In the genomic region with DNA sequence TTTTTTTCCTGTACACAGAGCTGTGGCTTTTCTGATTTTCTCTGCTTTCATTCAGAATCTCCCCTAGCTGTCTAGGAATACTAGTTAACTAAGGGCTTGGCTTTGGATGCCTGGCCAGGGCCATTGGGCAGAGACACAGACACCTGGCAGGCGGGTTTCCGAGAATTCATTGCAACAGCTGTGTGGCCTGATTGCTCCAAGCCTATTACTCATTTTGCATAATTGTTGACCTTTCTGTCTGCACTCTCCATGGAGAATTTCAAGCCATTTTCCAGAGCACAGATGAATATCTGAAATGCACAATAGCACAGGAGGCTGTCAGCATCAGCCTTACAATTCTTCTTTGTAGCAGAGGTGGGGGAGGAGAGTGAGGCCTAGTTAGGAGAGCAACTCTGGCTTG, we compare ENCODE assay signal across 20 cellular contexts.
DNase-seq lines count a peak whose midpoint lies in the region; ATAC-seq and TF ChIP-seq lines count a peak whose summit lies in the region.
"Had no signal": no experiment of that assay in that cellular context is flagged by ENCODE, and none has a peak within 500 bp of the region (broad histone marks: within the 10 kb centered on the region; RNA-seq: fewer than 3 reads in every experiment).

No MANE protein-coding gene starts in this region.

- H3K27me3 Mint-ChIP-seq in naive thymus-derived CD4-positive, alpha-beta T cell: peaks cover 0 to 6% (median 3%) of the 10 kb centered on the region in 5 donors
- H3K27me3 Mint-ChIP-seq: activated naive CD4-positive, alpha-beta T cell treated with anti-CD3 and anti-CD28 coated beads, Interleukin-2, amount 10 ng/mL, durations not matched to agents 7 days and 5 days; effector memory CD8-positive, alpha-beta T cell; type B pancreatic cell had no signal

- TF ChIP-seq CTCF in colonic mucosa (IDR thresholded peaks at IDR 0.05): no peak

- no peak overlapping the region for H3K4me3 Mint-ChIP-seq in naive thymus-derived CD4-positive, alpha-beta T cell
- H3K4me3 Mint-ChIP-seq: activated naive CD4-positive, alpha-beta T cell treated with anti-CD3 and anti-CD28 coated beads, Interleukin-2, amount 10 ng/mL, durations not matched to agents 7 days and 5 days; activated T-cell treated with anti-CD3 and anti-CD28 coated beads, Interleukin-2, amount 50 U/mL, for 4 hours; effector memory CD8-positive, alpha-beta T cell; type B pancreatic cell had no signal

- H3K4me1 ChIP-seq in colonic mucosa: peaks cover 3% of the 10 kb centered on the region
- H3K4me1 ChIP-seq in naive thymus-derived CD4-positive, alpha-beta T cell (ENCODE audit: control insufficient read depth in 2 of 2, insufficient read depth in 2 of 2, low read length in 2 of 2): no peaks in the 10 kb centered on the region
- H3K4me1 ChIP-seq: esophagus squamous epithelium, Peyer's patch, stomach had no signal

- H3K9me3 ChIP-seq in colonic mucosa: no peaks in the 10 kb centered on the region
- H3K9me3 ChIP-seq in naive thymus-derived CD4-positive, alpha-beta T cell (ENCODE audit: control insufficient read depth in 2 of 3, low read length in 3 of 3): no peaks in the 10 kb centered on the region
- H3K9me3 ChIP-seq: esophagus squamous epithelium, Peyer's patch, stomach had no signal

- no peak overlapping the region for H3K9ac ChIP-seq in colonic mucosa (ENCODE audit: low read depth in 2 of 2, low read length in 2 of 2)

- no peak overlapping the region for H3K27ac ChIP-seq in colonic mucosa
- no peak overlapping the region for H3K27ac ChIP-seq in naive thymus-derived CD4-positive, alpha-beta T cell (ENCODE audit: low read depth, low read length)
- H3K27ac ChIP-seq: esophagus squamous epithelium, Peyer's patch, stomach had no signal

- no peaks in the 10 kb centered on the region for H3K27me3 ChIP-seq in colonic mucosa
- no peaks in the 10 kb centered on the region for H3K27me3 ChIP-seq in naive thymus-derived CD4-positive, alpha-beta T cell (ENCODE audit: control insufficient read depth in 2 of 2, insufficient read depth in 2 of 2, low read length in 2 of 2)
- H3K27me3 ChIP-seq: esophagus squamous epithelium, Peyer's patch, stomach had no signal

- intact Hi-C loops in colonic mucosa (cut with DNase I): no loop called here
- intact Hi-C loops in naive thymus-derived CD4-positive, alpha-beta T cell (cut with micrococcal nuclease): no loop called here

- no peaks in the 10 kb centered on the region for H3K4me1 Mint-ChIP-seq in naive thymus-derived CD4-positive, alpha-beta T cell
- H3K4me1 Mint-ChIP-seq: activated naive CD4-positive, alpha-beta T cell treated with anti-CD3 and anti-CD28 coated beads, Interleukin-2, amount 10 ng/mL, durations not matched to agents 7 days and 5 days had no signal

- no peak overlapping the region for H3K27ac Mint-ChIP-seq in naive thymus-derived CD4-positive, alpha-beta T cell
- H3K27ac Mint-ChIP-seq: activated naive CD4-positive, alpha-beta T cell treated with anti-CD3 and anti-CD28 coated beads, Interleukin-2, amount 10 ng/mL, durations not matched to agents 7 days and 5 days; effector memory CD8-positive, alpha-beta T cell; type B pancreatic cell had no signal

- DNase-seq in NCI-H1105 treated with DMSO at 0.1 percent for 48 hours (lab: John Stamatoyannopoulos, UW) (peak; percentile 71), NCI-H69 (lab: John Stamatoyannopoulos, UW) (peak; percentile 98), colonic mucosa (peak; percentile 67), mucosa of gallbladder (ENCODE audit: low spot score) (peak; percentile 12), NCI-H2227 (lab: John Stamatoyannopoulos, UW; ENCODE audit: unreplicated experiment) (no peak)
- no peak for DNase-seq in naive thymus-derived CD4-positive, alpha-beta T cell
- DNase-seq: activated CD4-positive, CD25-positive, alpha-beta regulatory T cell treated with anti-CD3 and anti-CD28 coated beads, Interleukin-2, amount 50 U/mL, for 72 hours; activated naive CD4-positive, alpha-beta T cell treated with anti-CD3 and anti-CD28 coated beads, Interleukin-2, amount 10 ng/mL, durations not matched to agents 7 days and 5 days; activated T-cell treated with anti-CD3 and anti-CD28 coated beads, Interleukin-2, amount 50 U/mL, for 4 hours; AML-193; aorta; effector memory CD8-positive, alpha-beta T cell; esophagus squamous epithelium; KG1; MV-4-11; stimulated activated CD4-positive, alpha-beta T cell treated with anti-CD3 and anti-CD28 coated beads, Interleukin-12 subunit alpha, Interleukin-12 subunit beta, amount 100 ng/mL, for 4 hours; stomach had no signal

- ATAC-seq in naive thymus-derived CD4-positive, alpha-beta T cell: no peak
- ATAC-seq in HG02870 (IDR thresholded peaks at IDR 0.05; ENCODE audit: unreplicated experiment): no peak
- ATAC-seq: activated T-cell treated with anti-CD3 and anti-CD28 coated beads, Interleukin-2, amount 50 U/mL, for 4 hours; effector memory CD8-positive, alpha-beta T cell had no signal

- no peaks in the 10 kb centered on the region for H3K36me3 Mint-ChIP-seq in naive thymus-derived CD4-positive, alpha-beta T cell
- H3K36me3 Mint-ChIP-seq: activated naive CD4-positive, alpha-beta T cell treated with anti-CD3 and anti-CD28 coated beads, Interleukin-2, amount 10 ng/mL, durations not matched to agents 7 days and 5 days; type B pancreatic cell had no signal

- H3K4me3 ChIP-seq in colonic mucosa: no peak overlapping the region
- H3K4me3 ChIP-seq in naive thymus-derived CD4-positive, alpha-beta T cell (ENCODE audit: low read length): no peak overlapping the region
- H3K4me3 ChIP-seq: esophagus squamous epithelium, Peyer's patch, stomach had no signal

- POLR2A ChIA-PET in naive thymus-derived CD4-positive, alpha-beta T cell (lab: Charles Lee): no interaction called here

- CTCF ChIA-PET in naive thymus-derived CD4-positive, alpha-beta T cell (lab: Charles Lee): no interaction called here

- no peaks in the 10 kb centered on the region for H3K36me3 ChIP-seq in colonic mucosa
- no peaks in the 10 kb centered on the region for H3K36me3 ChIP-seq in naive thymus-derived CD4-positive, alpha-beta T cell (ENCODE audit: control insufficient read depth in 2 of 3, insufficient read depth in 3 of 3, low read length in 3 of 3)
- H3K36me3 ChIP-seq: esophagus squamous epithelium, Peyer's patch, stomach had no signal

- peaks cover 0 to 3% (median 0%) of the 10 kb centered on the region in 11 donors for H3K9me3 Mint-ChIP-seq in naive thymus-derived CD4-positive, alpha-beta T cell
- H3K9me3 Mint-ChIP-seq: activated naive CD4-positive, alpha-beta T cell treated with anti-CD3 and anti-CD28 coated beads, Interleukin-2, amount 10 ng/mL, durations not matched to agents 7 days and 5 days; activated T-cell treated with anti-CD3 and anti-CD28 coated beads, Interleukin-2, amount 50 U/mL, for 4 hours; type B pancreatic cell had no signal

Comparison
In these comparisons a context has a peak if more than half of its experiments do, and no peak if none do; other contexts are left out.
1. DNase-seq: peak in NCI-H1105 treated with DMSO at 0.1 percent for 48 hours (single experiment), NCI-H69 (single experiment), colonic mucosa (single experiment) and mucosa of gallbladder (single experiment); none in naive thymus-derived CD4-positive, alpha-beta T cell (0 of 9) and NCI-H2227 (single experiment).